In the genomic region with DNA sequence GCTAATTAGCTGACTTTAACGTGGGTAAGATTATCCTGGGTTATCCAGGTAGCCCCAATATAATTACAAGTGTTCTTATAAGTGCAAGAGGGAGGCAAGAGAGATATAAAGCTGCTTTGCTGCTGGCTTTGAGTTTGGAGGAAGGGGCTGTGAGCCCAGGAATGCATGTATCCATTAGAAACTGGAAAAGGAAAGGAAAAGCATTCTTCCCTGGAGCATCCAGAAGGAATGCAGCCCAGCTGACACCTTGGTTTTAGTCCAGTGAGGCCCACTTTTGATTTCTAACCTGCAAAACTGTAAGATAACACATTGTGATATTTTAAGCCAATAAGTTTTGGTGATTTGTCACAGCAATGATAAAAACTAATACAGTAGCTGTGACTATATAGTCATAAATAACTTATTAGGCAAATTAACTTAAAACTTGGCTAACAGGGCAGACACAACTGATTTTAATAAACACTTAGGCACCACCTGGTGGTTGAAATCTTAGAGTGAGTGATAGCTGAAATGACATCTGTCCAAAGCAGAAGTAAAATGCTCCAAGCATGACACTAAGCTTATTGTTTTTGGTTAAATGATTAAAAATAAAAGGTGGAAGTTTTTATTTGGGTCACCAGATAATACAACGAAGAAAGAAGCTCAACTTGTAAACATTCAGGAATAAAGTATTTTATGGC, we compare ENCODE assay signal across 9 cellular contexts. TPM values are rescaled to one million over a fixed set of nuclear protein-coding genes. Genes with fewer than 3 reads are reported as not detected.
DNase-seq lines count a peak whose midpoint lies in the region; ATAC-seq, FAIRE-seq and TF ChIP-seq lines count a peak whose summit lies in the region.
"Had no signal": no experiment of that assay in that cellular context is flagged by ENCODE, and none has a peak within 500 bp of the region (broad histone marks: within the 10 kb centered on the region; RNA-seq: fewer than 3 reads in every experiment).

No MANE protein-coding gene starts in this region.

- TF ChIP-seq CTCF in GM12874 (IDR thresholded peaks at IDR 0.05; ENCODE audit: insufficient read depth, low read depth, low read length): 0 out of 2 replicates have a peak, but pooled peaks have one; percentile 9

- H3K36me3 Mint-ChIP-seq in activated T-helper 17 cell treated with anti-CD3 and anti-CD28 coated beads, Interleukin-2, amount 50 U/mL, for 72 hours (ENCODE audit: low read depth): no peaks in the 10 kb centered on the region

- DNase-seq in MV-4-11 (lab: John Stamatoyannopoulos, UW) (peak; percentile 9), dermis microvascular lymphatic vessel endothelial cell (ENCODE audit: low read depth in 2 of 2) (peak; percentile 32 to 47), small intestine (peak; percentile 41), iPS-NIHi7 (ENCODE audit: extremely low spot score) (no peak)
- no peak for DNase-seq in effector CD8-positive, alpha-beta T cell (lab: John Stamatoyannopoulos, UW)

- WGBS in small intestine, 3 donors: 12 to 37% (median 28%) methylated on average over 2 of the region's 2 CpGs

- no peak overlapping the region for H3K27ac Mint-ChIP-seq in activated T-helper 17 cell treated with anti-CD3 and anti-CD28 coated beads, Interleukin-2, amount 50 U/mL, for 72 hours

- no peaks in the 10 kb centered on the region for H3K27me3 ChIP-seq in small intestine (ENCODE audit: control insufficient read depth in 2 of 2, insufficient read depth in 2 of 2, low read length in 2 of 2)

- H3K27me3 Mint-ChIP-seq in activated T-helper 17 cell treated with anti-CD3 and anti-CD28 coated beads, Interleukin-2, amount 50 U/mL, for 72 hours: peaks cover 3% of the 10 kb centered on the region

- no peak overlapping the region for H3K27ac ChIP-seq in small intestine (ENCODE audit: low read depth in 1 of 2, low read length in 1 of 2)

- peak; percentile 77 for ATAC-seq in GM21717 (IDR thresholded peaks at IDR 0.05; ENCODE audit: unreplicated experiment)
- no peak for ATAC-seq in activated T-helper 17 cell treated with anti-CD3 and anti-CD28 coated beads, Interleukin-2, amount 50 U/mL, for 72 hours (replicated peaks)

- no peaks in the 10 kb centered on the region for H3K9me3 Mint-ChIP-seq in activated T-helper 17 cell treated with anti-CD3 and anti-CD28 coated beads, Interleukin-2, amount 50 U/mL, for 72 hours

- H3K36me3 ChIP-seq in small intestine (ENCODE audit: control insufficient read depth in 2 of 2, insufficient read depth in 2 of 2, low read length in 2 of 2): no peaks in the 10 kb centered on the region

- H3K4me3 Mint-ChIP-seq in activated T-helper 17 cell treated with anti-CD3 and anti-CD28 coated beads, Interleukin-2, amount 50 U/mL, for 72 hours: no peak overlapping the region

- no peaks in the 10 kb centered on the region for H3K4me1 ChIP-seq in small intestine (ENCODE audit: control insufficient read depth in 2 of 2, insufficient read depth in 1 of 2, low read depth in 1 of 2, low read length in 1 of 2)

- FAIRE-seq in small intestine (lab: Jason Lieb, UNC): no peak
- FAIRE-seq: TTC549 had no signal

- H3K9me3 ChIP-seq in small intestine (ENCODE audit: control insufficient read depth, low read depth): no peaks in the 10 kb centered on the region

- no peak overlapping the region for H3K4me3 ChIP-seq in small intestine (ENCODE audit: low read depth in 1 of 2, low read length in 2 of 2)

- H3K4me1 Mint-ChIP-seq in activated T-helper 17 cell treated with anti-CD3 and anti-CD28 coated beads, Interleukin-2, amount 50 U/mL, for 72 hours: no peaks in the 10 kb centered on the region

RNA-seq across cellular contexts. Expression of a gene that starts 35.6 kb away (rescaled TPM):
- not detected in 2 replicates for total RNA-seq in dermis microvascular lymphatic vessel endothelial cell
- polyA plus RNA-seq in small intestine: not detected
- total RNA-seq in activated T-helper 17 cell treated with anti-CD3 and anti-CD28 coated beads, Interleukin-2, amount 50 U/mL, for 72 hours: not detected

RNA-seq across cellular contexts. Expression of a gene that starts 47.8 kb away (rescaled TPM):
- total RNA-seq in dermis microvascular lymphatic vessel endothelial cell: not detected in 2 replicates
- polyA plus RNA-seq in small intestine: not detected
- not detected for total RNA-seq in activated T-helper 17 cell treated with anti-CD3 and anti-CD28 coated beads, Interleukin-2, amount 50 U/mL, for 72 hours

Comparison
In these comparisons a context has a peak if more than half of its experiments do, and no peak if none do; other contexts are left out.
1. DNase-seq: peak in MV-4-11 (single experiment), dermis microvascular lymphatic vessel endothelial cell (2 of 2) and small intestine (single experiment); none in effector CD8-positive, alpha-beta T cell (single experiment) and iPS-NIHi7 (single experiment).